ENCODE assay signal across 20 cellular contexts in the genomic region with DNA sequence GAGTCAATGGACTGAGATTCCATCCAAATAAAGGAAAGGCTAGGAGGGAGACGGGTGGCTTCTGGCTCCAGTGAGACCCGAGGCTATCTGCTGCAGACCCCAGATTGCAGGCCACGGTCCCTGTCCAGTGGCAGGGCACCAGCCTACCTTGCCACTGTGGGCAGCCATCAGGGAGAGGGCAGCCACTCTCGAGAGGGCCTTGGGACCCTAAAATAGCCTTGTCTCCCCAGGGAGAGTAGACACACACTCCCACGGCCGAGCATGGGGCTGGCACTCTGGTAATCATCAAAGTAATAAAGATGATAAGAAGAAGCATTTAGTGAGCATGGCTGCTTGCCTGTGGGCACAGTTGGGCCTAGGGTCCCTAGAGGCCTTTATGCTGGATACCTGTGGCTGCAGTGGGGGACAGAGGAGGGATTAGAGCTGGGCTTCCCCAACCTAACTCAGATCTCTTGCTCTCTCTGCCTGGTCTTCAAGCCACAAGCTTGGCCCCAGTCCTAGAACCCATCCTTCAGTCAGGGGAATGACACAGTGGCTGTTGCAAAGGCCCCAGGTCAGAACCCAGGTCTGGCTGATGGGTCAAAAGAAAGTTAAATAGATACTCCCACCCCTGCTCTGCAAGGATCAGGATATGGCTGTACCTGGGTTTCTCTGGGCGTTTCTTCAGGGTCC. TPM values are rescaled to one million over a fixed set of nuclear protein-coding genes. Genes with fewer than 3 reads are reported as not detected.
DNase-seq lines count a peak whose midpoint lies in the region; ATAC-seq and TF ChIP-seq lines count a peak whose summit lies in the region.
"Had no signal": no experiment of that assay in that cellular context is flagged by ENCODE, and none has a peak within 500 bp of the region (broad histone marks: within the 10 kb centered on the region; RNA-seq: fewer than 3 reads in every experiment).

No MANE protein-coding gene starts in this region.

- H2BK20ac ChIP-seq in H9 (ENCODE audit: low read depth, low read length, poor library complexity, severe bottlenecking) = no peak overlapping the region

- H3K18ac ChIP-seq in H9 (ENCODE audit: insufficient read length, low read depth, low read length) (no peak overlapping the region), mesenchymal stem cell (ENCODE audit: low read depth in 1 of 2, low read length in 2 of 2) (peak overlapping the region in 1 of 2 experiments; percentile 31)

- DNase-seq in H9 (peak; percentile 17), activated B cell treated with CpG ODN at 0.5 μM for 24 hours (peak; percentile 10), mesenchymal stem cell (no peak), SHP77 (lab: John Stamatoyannopoulos, UW) (no peak), NCI-H2081 (lab: John Stamatoyannopoulos, UW) (no peak), NCI-H1930 (lab: John Stamatoyannopoulos, UW) (no peak)
- DNase-seq: activated CD4-positive, alpha-beta T cell treated with anti-CD3 and anti-CD28 coated beads, Interleukin-2, amount 10 ng/mL, durations not matched to agents 7 days and 5 days; amniotic stem cell; caudate nucleus; DMS79 treated with DMSO at 0.1 percent for 48 hours; effector memory CD8-positive, alpha-beta T cell; naive B cell; NCI-H1694; NCI-H526; occipital lobe; stimulated activated CD4-positive, alpha-beta T cell treated with anti-CD3 and anti-CD28 coated beads, Interleukin-12 subunit alpha, Interleukin-12 subunit beta, amount 100 ng/mL, for 4 hours had no signal

- H2BK120ac ChIP-seq in H9 (ENCODE audit: low read depth, low read length, poor library complexity, severe bottlenecking) (no peak overlapping the region), mesenchymal stem cell (ENCODE audit: low read depth, low read length) (no peak overlapping the region)

- H3K79me1 ChIP-seq in H9 (ENCODE audit: insufficient read depth, low read depth, low read length, poor library complexity, severe bottlenecking) (no peaks in the 10 kb centered on the region), mesenchymal stem cell (replicated peaks; ENCODE audit: low read length, poor library complexity, severe bottlenecking) (no peaks in the 10 kb centered on the region)

- H3K27ac Mint-ChIP-seq in H9 (no peak overlapping the region), activated B cell treated with CpG ODN at 0.5 μM for 24 hours (no peak overlapping the region)
- H3K27ac Mint-ChIP-seq: activated CD4-positive, alpha-beta T cell treated with anti-CD3 and anti-CD28 coated beads, Interleukin-2, amount 10 ng/mL, durations not matched to agents 7 days and 5 days; effector memory CD8-positive, alpha-beta T cell had no signal

- H4K91ac ChIP-seq in H9 (ENCODE audit: insufficient read length, low read depth, low read length) (no peak overlapping the region), mesenchymal stem cell (ENCODE audit: low read length) (no peak overlapping the region)

- H3K4me1 ChIP-seq in H9 (ENCODE audit: insufficient read depth, low read length) (peaks cover 3% of the 10 kb centered on the region; the same call in 1 of the 2 replicates), mesenchymal stem cell (ENCODE audit: control insufficient read depth, insufficient read depth, low read depth, low read length) (peaks cover 15% of the 10 kb centered on the region)

- H3K36me3 ChIP-seq in mesenchymal stem cell (ENCODE audit: control insufficient read depth in 1 of 2, insufficient read depth in 2 of 2, low read depth in 1 of 2, low read length in 2 of 2) = no peaks in the 10 kb centered on the region

- no peak for TF ChIP-seq CTCF in H9 (conservative IDR thresholded peaks at IDR 0.05)
- TF ChIP-seq CTCF in activated B cell treated with CpG ODN at 0.5 μM for 24 hours (IDR thresholded peaks at IDR 0.05) = no peak

- H3K4me2 ChIP-seq in H9 (ENCODE audit: insufficient read depth, insufficient read length, low read length) (no peak overlapping the region), mesenchymal stem cell (ENCODE audit: low read length, poor library complexity, severe bottlenecking) (no peak overlapping the region)

- H2BK5ac ChIP-seq in H9 (ENCODE audit: insufficient read length, low read length) (no peak overlapping the region), mesenchymal stem cell (ENCODE audit: low read depth, low read length, poor library complexity, severe bottlenecking) (peak overlapping the region; percentile 36)

- no peak overlapping the region for H4K5ac ChIP-seq in H9 (ENCODE audit: insufficient read length, low read depth, low read length)

- no peaks in the 10 kb centered on the region for H4K20me1 ChIP-seq in H9 (ENCODE audit: control insufficient read depth, insufficient read depth, insufficient read length)

- no peak overlapping the region for H2BK12ac ChIP-seq in H9 (ENCODE audit: insufficient read length, low read depth, low read length)
- H2BK12ac ChIP-seq in mesenchymal stem cell (ENCODE audit: low read length in 2 of 2) = peak overlapping the region in 1 of 2 experiments; percentile 31

- H3K27ac ChIP-seq in H9 (ENCODE audit: insufficient read length, low read depth, low read length) (no peak overlapping the region), mesenchymal stem cell (ENCODE audit: low read length, poor library complexity, severe bottlenecking) (no peak overlapping the region), temporal lobe (ENCODE audit: low read depth, low read length) (peak overlapping the region; percentile 72)

- H4K8ac ChIP-seq in H9 (replicated peaks; ENCODE audit: insufficient read length, low read depth, low read length) = no peak overlapping the region
- peak overlapping the region; percentile 21 for H4K8ac ChIP-seq in mesenchymal stem cell (ENCODE audit: low read length)

- H3K4me3 ChIP-seq in mesenchymal stem cell (ENCODE audit: insufficient read depth in 1 of 2, low read depth in 1 of 2, low read length in 2 of 2) = no peak overlapping the region
- H3K4me3 ChIP-seq: K562 had no signal

- H3K4ac ChIP-seq in H9 (ENCODE audit: low read depth, low read length) (no peak overlapping the region), mesenchymal stem cell (ENCODE audit: low read depth in 1 of 2, low read length in 2 of 2) (no peak overlapping the region)

- H3K79me2 ChIP-seq in H9 (ENCODE audit: insufficient read depth, low read length) = no peaks in the 10 kb centered on the region

- no CpG with 5 or more reads among the region's 7 CpGs for WGBS in H9 (ENCODE audit: extremely low coverage, insufficient read length, low lambda C conversion rate)
- WGBS in mesenchymal stem cell = 82% methylated on average over 7 of the region's 7 CpGs

- no peak overlapping the region for H3K4me3 Mint-ChIP-seq in H9
- H3K4me3 Mint-ChIP-seq in activated B cell treated with CpG ODN at 0.5 μM for 24 hours = no peak overlapping the region
- H3K4me3 Mint-ChIP-seq: activated CD4-positive, alpha-beta T cell treated with anti-CD3 and anti-CD28 coated beads, Interleukin-2, amount 10 ng/mL, durations not matched to agents 7 days and 5 days; effector memory CD8-positive, alpha-beta T cell had no signal

- H3K9ac ChIP-seq in H9 (ENCODE audit: extremely low read depth, insufficient read length, low read length) (no peak overlapping the region), mesenchymal stem cell (ENCODE audit: low read length) (no peak overlapping the region)

- intact Hi-C loops in activated B cell treated with CpG ODN at 0.5 μM for 24 hours (cut with micrococcal nuclease) = no loop called here

- POLR2A ChIA-PET in activated B cell treated with CpG ODN at 0.5 μM for 24 hours (lab: Charles Lee) = interaction anchor here (1.6 kb wide), 1 partner anchor 9 kb away, joined by 5 read pairs; a partner anchor contains a TSS

- CTCF ChIA-PET in activated B cell treated with CpG ODN at 0.5 μM for 24 hours (lab: Charles Lee) = no interaction called here

- no peak overlapping the region for H3T11ph ChIP-seq in H9 (ENCODE audit: low read length)

- H2AK5ac ChIP-seq in H9 (ENCODE audit: insufficient read length, low read length) = no peak overlapping the region
- no peak overlapping the region for H2AK5ac ChIP-seq in mesenchymal stem cell (ENCODE audit: low read length, severe bottlenecking)

- H3K23me2 ChIP-seq in H9 (ENCODE audit: insufficient read length, low read depth, low read length, poor library complexity, severe bottlenecking) = no peaks in the 10 kb centered on the region

- H3K36me3 Mint-ChIP-seq in H9 (ENCODE audit: insufficient read depth in 1 of 3, low read depth in 3 of 3) (no peaks in the 10 kb centered on the region), activated B cell treated with CpG ODN at 0.5 μM for 24 hours (ENCODE audit: low read depth) (no peaks in the 10 kb centered on the region)
- H3K36me3 Mint-ChIP-seq: naive B cell had no signal

- H3K56ac ChIP-seq in H9 (ENCODE audit: insufficient read length, low read depth, low read length) = no peak overlapping the region

- H3K9me3 Mint-ChIP-seq in H9 = no peaks in the 10 kb centered on the region; a peak in 1 of 5 replicates
- H3K9me3 Mint-ChIP-seq in activated B cell treated with CpG ODN at 0.5 μM for 24 hours = no peaks in the 10 kb centered on the region
- H3K9me3 Mint-ChIP-seq: activated CD4-positive, alpha-beta T cell treated with anti-CD3 and anti-CD28 coated beads, Interleukin-2, amount 10 ng/mL, durations not matched to agents 7 days and 5 days; effector memory CD8-positive, alpha-beta T cell had no signal

- H3K14ac ChIP-seq in H9 (ENCODE audit: insufficient read depth, low read length) (no peak overlapping the region; the same call in 1 of the 2 replicates), mesenchymal stem cell (ENCODE audit: low read length in 2 of 2) (no peak overlapping the region)

- H3K27me3 Mint-ChIP-seq in H9 (ENCODE audit: low read depth) (peaks cover 28% of the 10 kb centered on the region), activated B cell treated with CpG ODN at 0.5 μM for 24 hours (no peaks in the 10 kb centered on the region)

- H3K9me3 ChIP-seq in H9 (ENCODE audit: control insufficient read depth, low read depth, low read length) (no peaks in the 10 kb centered on the region), mesenchymal stem cell (ENCODE audit: control insufficient read depth, low read length) (peaks cover 8% of the 10 kb centered on the region)

- ATAC-seq in activated B cell treated with CpG ODN at 0.5 μM for 24 hours (ENCODE audit: low read depth) = no peak
- ATAC-seq: effector memory CD8-positive, alpha-beta T cell; esophagus mucosa; SK-N-SH treated with all-trans-retinoic acid at 6 μM for 48 hours had no signal

- H2BK15ac ChIP-seq in H9 (ENCODE audit: low read depth, low read length) (no peak overlapping the region), mesenchymal stem cell (ENCODE audit: low read depth, poor library complexity, severe bottlenecking) (no peak overlapping the region)

- H3K4me1 Mint-ChIP-seq in H9 (peaks cover 24 to 29% of the 10 kb centered on the region in 2 experiments), activated B cell treated with CpG ODN at 0.5 μM for 24 hours (peaks cover 43% of the 10 kb centered on the region)

- H3K27me3 ChIP-seq in H9 (ENCODE audit: insufficient read depth, low read length) (no peaks in the 10 kb centered on the region; the same call in 1 of the 2 replicates), mesenchymal stem cell (ENCODE audit: control insufficient read depth in 1 of 2, insufficient read depth in 1 of 2, low read length in 2 of 2) (peaks cover 0 to 58% of the 10 kb centered on the region in 2 experiments)

- H2AFZ ChIP-seq in H9 (ENCODE audit: low read length) (no peak overlapping the region), mesenchymal stem cell (ENCODE audit: low read depth, low read length) (no peak overlapping the region)

- no peak overlapping the region for H3K23ac ChIP-seq in H9 (ENCODE audit: insufficient read length, low read depth, low read length)
- H3K23ac ChIP-seq in mesenchymal stem cell (ENCODE audit: low read length in 2 of 2) = no peak overlapping the region

RNA-seq across cellular contexts. Expression of a gene that starts 9.2 kb away (rescaled TPM):
- total RNA-seq in H9 (2021) (6.3 and 6.5 TPM in 2 replicates), activated B cell treated with CpG ODN at 0.5 μM for 24 hours (3.2 and 3.6 TPM in 2 replicates), temporal lobe (under 0.01 TPM)
- 3.8 TPM for polyA plus RNA-seq in mesenchymal stem cell (2013, experiment 1 of 2)
- 3.9 TPM for polyA plus RNA-seq in mesenchymal stem cell (2013, experiment 2 of 2)

Comparison
In these comparisons a context has a peak if more than half of its experiments do, and no peak if none do; other contexts are left out.
1. DNase-seq: peak in H9 (single experiment) and activated B cell treated with CpG ODN at 0.5 μM for 24 hours (single experiment); none in mesenchymal stem cell (single experiment), SHP77 (0 of 2), NCI-H2081 (0 of 2) and NCI-H1930 (0 of 2).